19 cellular contexts compared by ENCODE assay signal in the genomic region with DNA sequence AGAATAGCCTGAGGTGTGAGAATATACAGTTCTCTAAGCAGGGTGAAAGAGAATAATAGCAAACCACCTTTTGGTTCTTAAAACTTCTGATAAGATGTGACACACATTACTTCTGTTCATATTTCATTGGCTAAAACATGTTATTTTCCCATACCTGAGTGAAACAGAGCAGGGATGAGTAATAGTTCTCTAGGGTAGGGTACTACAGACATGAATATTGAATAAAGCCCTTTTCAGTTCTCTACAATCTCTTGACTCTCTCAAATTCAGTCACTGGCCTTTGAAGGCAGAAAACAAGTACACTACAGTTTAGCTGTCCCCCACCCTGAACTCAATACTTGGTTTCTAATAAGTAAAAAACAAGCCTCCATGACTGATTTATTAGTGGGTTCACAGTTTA.
"Had no signal": no experiment of that assay in that cellular context is flagged by ENCODE, and none has a peak within 500 bp of the region (broad histone marks: within the 10 kb centered on the region; RNA-seq: fewer than 3 reads in every experiment).

No MANE protein-coding gene starts in this region.

- H3K9ac ChIP-seq: SK-N-SH had no signal

- ATAC-seq: Panc1, PC-3 had no signal

- H3K27me3 ChIP-seq: MG63 had no signal

- H3K4me2 ChIP-seq: SK-N-SH had no signal

- H3K9me3 ChIP-seq: MG63, SK-N-SH had no signal

- H3K9me2 ChIP-seq: SK-N-SH had no signal

- H3K36me3 ChIP-seq: MG63 had no signal

- H3K27ac ChIP-seq: RWPE1 had no signal

- DNase-seq: KBM-7, MG63, NCI-H1092 treated with DMSO at 0.1 percent for 48 hours, NCI-H1436, NCI-H187, NCI-H2029, NCI-H2081 treated with DMSO at 0.1 percent for 48 hours, NCI-H2171, NCI-H226, NCI-H446, NCI-H510A, NCI-H524 treated with DMSO at 0.1 percent for 48 hours, NCI-H69, NCI-H774, PC-3, SHP77, SK-N-SH had no signal

- H3K4me3 ChIP-seq: MG63 had no signal
